In the genomic region with DNA sequence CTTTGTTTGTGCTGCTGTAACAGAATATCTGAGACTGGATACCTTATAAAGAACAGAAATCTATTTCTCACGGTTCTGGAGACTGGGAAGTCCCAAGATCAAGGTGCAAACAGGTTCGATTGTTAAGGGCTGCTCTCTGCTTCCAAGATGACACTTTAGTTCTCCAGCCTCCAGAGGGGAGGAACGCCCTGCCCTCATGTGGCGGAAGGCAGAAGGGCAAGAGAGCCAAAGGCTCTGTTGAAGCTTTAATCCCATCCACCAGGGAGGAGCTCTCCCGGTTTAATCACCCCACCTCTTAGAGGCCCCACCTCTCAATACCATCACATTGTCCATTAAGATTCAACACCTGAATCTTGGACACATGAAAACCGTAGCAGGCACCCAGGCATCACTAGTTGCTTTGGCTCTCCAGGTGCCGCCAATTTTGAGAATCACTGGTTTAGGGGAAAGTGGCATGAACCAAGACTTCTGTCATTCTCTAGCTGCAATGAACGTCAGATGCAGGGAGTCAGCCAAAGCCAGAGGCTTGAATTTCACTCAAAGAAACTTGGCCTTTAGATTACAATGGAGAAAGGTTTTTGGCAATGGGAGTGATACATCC, we compare ENCODE assay signal across 8 cellular contexts. TPM values are rescaled to one million over a fixed set of nuclear protein-coding genes. Genes with fewer than 3 reads are reported as not detected.
DNase-seq lines count a peak whose midpoint lies in the region; ATAC-seq and TF ChIP-seq lines count a peak whose summit lies in the region.

No MANE protein-coding gene starts in this region.

- H3K36me3 Mint-ChIP-seq in T-helper 17 cell (ENCODE audit: low read depth) (no peaks in the 10 kb centered on the region), brain (peaks cover 6% of the 10 kb centered on the region)

- no peaks in the 10 kb centered on the region for H3K4me1 ChIP-seq in left lung

- DNase-seq in SIG-M5 treated with dmso at 0.1 percent for 504 hours (lab: John Stamatoyannopoulos, UW; ENCODE audit: unreplicated experiment) (peak; percentile 20), SIG-M5 (lab: John Stamatoyannopoulos, UW) (no peak), HK-2 (ENCODE audit: unreplicated experiment) (peak; percentile 41), T-helper 17 cell (peak in 2 of 3 donors; percentile 7 to 36), left lung (no peak)
- DNase-seq in stimulated activated naive CD4-positive, alpha-beta T cell treated with Interleukin-2 at 50 U/mL for 16 hours (lab: John Stamatoyannopoulos, UW) = peak; percentile 17

- H3K4me1 Mint-ChIP-seq in T-helper 17 cell = peaks cover 12% of the 10 kb centered on the region
- peaks cover 39% of the 10 kb centered on the region for H3K4me1 Mint-ChIP-seq in brain

- TF ChIP-seq CTCF in brain (conservative IDR thresholded peaks at IDR 0.05) (peak; percentile 28 to 34), left lung (IDR thresholded peaks at IDR 0.05) (peak; percentile 46 to 50)

- H3K27me3 Mint-ChIP-seq in T-helper 17 cell (no peaks in the 10 kb centered on the region), brain (peaks cover 13% of the 10 kb centered on the region)

- intact Hi-C loops in left lung (cut with DNase I) = no loop called here

- peaks cover 0 to 10% (median 0%) of the 10 kb centered on the region in 5 experiments for H3K9me3 Mint-ChIP-seq in brain

- H3K27ac Mint-ChIP-seq in T-helper 17 cell (no peak overlapping the region), brain (peak overlapping the region in 1 of 5 experiments; percentile 24)

- H3K36me3 ChIP-seq in left lung = no peaks in the 10 kb centered on the region

- no peaks in the 10 kb centered on the region for H3K27me3 ChIP-seq in left lung

- ATAC-seq in T-helper 17 cell = peak; percentile 72
- ATAC-seq in left lung = peak; percentile 84
- no peak for ATAC-seq in HG03571 (IDR thresholded peaks at IDR 0.05; ENCODE audit: unreplicated experiment)

- no peak overlapping the region for H3K4me3 ChIP-seq in left lung

- H3K9me3 ChIP-seq in T-helper 17 cell (ENCODE audit: control insufficient read depth, low read length, poor library complexity, severe bottlenecking) (no peaks in the 10 kb centered on the region), left lung (no peaks in the 10 kb centered on the region)

- H3K4me3 Mint-ChIP-seq in T-helper 17 cell = peak overlapping the region; percentile 43
- no peak overlapping the region for H3K4me3 Mint-ChIP-seq in brain

- H3K27ac ChIP-seq in left lung = no peak overlapping the region

RNA-seq across cellular contexts. Expression of a gene that starts 15.6 kb away (rescaled TPM):
- 10 to 100 TPM; 29.1 to 61.3 TPM for total RNA-seq in T-helper 17 cell
- 110 TPM for polyA plus RNA-seq in brain (ENCODE audit: insufficient read depth, low read depth, low replicate concordance)
- 100 to 1,000 TPM; 118 to 150 TPM for total RNA-seq in left lung

Comparison
In these comparisons a context has a peak if more than half of its experiments do, and no peak if none do; other contexts are left out.
1. DNase-seq: peak in SIG-M5 treated with dmso at 0.1 percent for 504 hours (single experiment), HK-2 (single experiment), T-helper 17 cell (2 of 3) and stimulated activated naive CD4-positive, alpha-beta T cell treated with Interleukin-2 at 50 U/mL for 16 hours (single experiment); none in SIG-M5 (single experiment) and left lung (0 of 2).